Comparison of ENCODE assay signal across 8 cellular contexts in the genomic region with DNA sequence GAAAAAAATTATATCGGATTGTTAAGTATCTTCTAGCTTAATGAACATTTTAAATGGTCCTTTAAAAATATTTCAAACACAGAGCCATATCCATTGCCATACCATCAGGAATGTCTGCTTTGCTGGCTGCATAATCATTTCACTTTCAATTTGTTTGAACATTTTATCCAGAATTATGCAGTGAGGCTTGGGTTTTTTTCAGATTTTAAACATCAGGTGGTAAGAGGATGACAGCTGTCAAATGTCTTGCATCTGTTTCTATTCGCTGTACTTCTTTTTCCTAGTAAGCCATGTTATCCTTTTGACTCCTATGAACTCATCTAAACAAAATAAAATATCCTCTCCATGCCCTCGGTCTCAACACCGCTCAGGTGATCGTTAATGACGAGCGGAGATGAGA. TPM values are rescaled to one million over a fixed set of nuclear protein-coding genes. Genes with fewer than 3 reads are reported as not detected.
DNase-seq lines count a peak whose midpoint lies in the region; ATAC-seq and TF ChIP-seq lines count a peak whose summit lies in the region.

No MANE protein-coding gene starts in this region.

- TF ChIP-seq POLR2A in Peyer's patch (IDR thresholded peaks at IDR 0.05) (no peak), gastrocnemius medialis (IDR thresholded peaks at IDR 0.05) (no peak)

- peaks cover 13% of the 10 kb centered on the region; the same call in 1 of the 2 replicates for H3K4me1 ChIP-seq in GM23248 (ENCODE audit: insufficient read depth)
- peaks cover 0 to 25% (median 2%) of the 10 kb centered on the region in 4 donors for H3K4me1 ChIP-seq in Peyer's patch
- H3K4me1 ChIP-seq in fibroblast of lung (ENCODE audit: control insufficient read depth, extremely low read depth, insufficient read depth, low read length) = peaks cover 3% of the 10 kb centered on the region
- H3K4me1 ChIP-seq in gastrocnemius medialis = peaks cover 10 to 16% of the 10 kb centered on the region in 2 donors

- H3K36me3 ChIP-seq in GM23248 (ENCODE audit: low read depth) = no peaks in the 10 kb centered on the region
- no peaks in the 10 kb centered on the region for H3K36me3 ChIP-seq in Peyer's patch
- H3K36me3 ChIP-seq in fibroblast of lung (ENCODE audit: control insufficient read depth, insufficient read depth, low read length) = no peaks in the 10 kb centered on the region
- no peaks in the 10 kb centered on the region for H3K36me3 ChIP-seq in gastrocnemius medialis

- TF ChIP-seq CTCF in Peyer's patch (IDR thresholded peaks at IDR 0.05) (no peak), fibroblast of lung (conservative IDR thresholded peaks at IDR 0.05 in 1 of 2, IDR thresholded peaks at IDR 0.05 in 1 of 2; ENCODE audit: low read depth in 1 of 2, low read length in 2 of 2) (no peak), gastrocnemius medialis (IDR thresholded peaks at IDR 0.05 in 4 of 5, conservative IDR thresholded peaks at IDR 0.05 in 1 of 5) (no peak), GM13976 (IDR thresholded peaks at IDR 0.05; ENCODE audit: borderline replicate concordance, control extremely low read depth, extremely low read depth, insufficient read depth, missing control alignments) (no peak)

- H3K4me2 ChIP-seq in GM23248 (ENCODE audit: unreplicated experiment) (peak overlapping the region; percentile 95), fibroblast of lung (ENCODE audit: extremely low read depth, insufficient read depth, low read length) (peak overlapping the region; percentile 92)

- no peaks in the 10 kb centered on the region for H3K9me3 ChIP-seq in GM23248 (ENCODE audit: low read depth)
- no peaks in the 10 kb centered on the region for H3K9me3 ChIP-seq in Peyer's patch
- H3K9me3 ChIP-seq in fibroblast of lung (ENCODE audit: control insufficient read depth, insufficient read depth, low read depth, low read length) = no peaks in the 10 kb centered on the region
- no peaks in the 10 kb centered on the region for H3K9me3 ChIP-seq in gastrocnemius medialis

- H3K4me3 ChIP-seq in GM23248 (peak overlapping the region; percentile 98), Peyer's patch (peak overlapping the region; percentile 71 to 98 (median 87)), fibroblast of lung (replicated peaks in 1 of 4; ENCODE audit: control extremely low read depth in 1 of 4, insufficient read depth in 1 of 4, low read depth in 3 of 4, low read length in 4 of 4) (peak overlapping the region; percentile 76 to 94 (median 86)), gastrocnemius medialis (peak overlapping the region; percentile 87 to 97 (median 92))

- H3K79me2 ChIP-seq in GM23248 (ENCODE audit: insufficient read depth) (peaks cover 58% of the 10 kb centered on the region), fibroblast of lung (ENCODE audit: control insufficient read depth, insufficient read depth, low read length) (peaks cover 49% of the 10 kb centered on the region)

- H3K9ac ChIP-seq in GM23248 (peak overlapping the region; percentile 95), fibroblast of lung (ENCODE audit: insufficient read depth, low read length) (peak overlapping the region; percentile 91)

- no peaks in the 10 kb centered on the region for H3K27me3 ChIP-seq in GM23248 (replicated peaks; ENCODE audit: insufficient read depth)
- no peaks in the 10 kb centered on the region for H3K27me3 ChIP-seq in Peyer's patch
- no peaks in the 10 kb centered on the region for H3K27me3 ChIP-seq in fibroblast of lung (ENCODE audit: control insufficient read depth, insufficient read depth, low read length)
- H3K27me3 ChIP-seq in gastrocnemius medialis = no peaks in the 10 kb centered on the region

- DNase-seq in GM23248 (no peak), Peyer's patch (no peak), fibroblast of lung (ENCODE audit: low read depth in 2 of 2) (no peak), gastrocnemius medialis (no peak), GM13976 (ENCODE audit: low spot score) (no peak), GOT3 (lab: John Stamatoyannopoulos, UW) (no peak), D341Med (ENCODE audit: low spot score) (no peak)

- no peak for ATAC-seq in gastrocnemius medialis
- ATAC-seq in HG02938 (IDR thresholded peaks at IDR 0.05; ENCODE audit: unreplicated experiment) = no peak

- H3K27ac ChIP-seq in GM23248 (peak overlapping the region; percentile 68), Peyer's patch (peak overlapping the region; percentile 78 to 90 (median 82)), fibroblast of lung (ENCODE audit: insufficient read depth, low read length) (peak overlapping the region; percentile 86), gastrocnemius medialis (peak overlapping the region; percentile 73 to 79 (median 78))

- intact Hi-C loops in gastrocnemius medialis (cut with DNase I; ENCODE audit: low total_unique reads) = loop anchor here (5.0 to 10.0 kb wide), 3 partner anchors 92 to 269 kb away; a partner anchor contains a TSS

- H3F3A ChIP-seq in GM23248 (ENCODE audit: insufficient read depth) = no peaks in the 10 kb centered on the region

- H4K20me1 ChIP-seq in GM23248 (ENCODE audit: insufficient read depth) (no peaks in the 10 kb centered on the region), fibroblast of lung (ENCODE audit: control insufficient read depth, extremely low read depth, insufficient read depth, low read length) (no peaks in the 10 kb centered on the region)

- WGBS in GM23248 (ENCODE audit: low coverage in 1 of 2, low lambda C conversion rate in 2 of 2, missing lambda C conversion rate in 2 of 2), 2 experiments = 7 to 10% methylated on average over 7 of the region's 7 CpGs

- in situ Hi-C loops in GM23248 (cut with MboI) (no loop called here), gastrocnemius medialis (cut with MboI; ENCODE audit: low sequenced_read_pairs in 4 of 4) (no loop called here), GM13976 (cut with MboI; ENCODE audit: low sequenced_read_pairs, unreplicated experiment) (no loop called here)

- H3K9me2 ChIP-seq in GM23248 (ENCODE audit: insufficient read depth) = no peaks in the 10 kb centered on the region

- H2AFZ ChIP-seq in GM23248 = peak overlapping the region; percentile 99
- no peak overlapping the region for H2AFZ ChIP-seq in fibroblast of lung (ENCODE audit: low read length)

RNA-seq across cellular contexts. Expression of a gene that starts 0.8 kb away (rescaled TPM):
- total RNA-seq in GM23248 (2014; rRNA removed; shearing (Covaris generic)) = 35.3 and 46.3 TPM in 2 replicates
- polyA plus RNA-seq in GM23248 (2016; fragmentation: Nextera tagmentation; extraction: Ambion mirVana) (35.3 and 39.5 TPM in 2 replicates), fibroblast of lung (29.9 and 31.3 TPM in 2 replicates)
- total RNA-seq in Peyer's patch (10 to 100 TPM; 15.0 to 49.5 (median 43.6) TPM), fibroblast of lung (44.4 and 52.4 TPM in 2 replicates), gastrocnemius medialis (10 to 100 TPM; 13.9 to 47.9 (median 21.6) TPM)
- 19.9 and 22.6 TPM in 2 replicates for polyA plus RNA-seq in fibroblast of lung (2012)
- polyA minus RNA-seq in fibroblast of lung (ENCODE audit: low replicate concordance) = 6.9 and 20.5 TPM in 2 replicates

RNA-seq across cellular contexts. Expression of a gene that starts 41.4 kb away (rescaled TPM):
- not detected in 2 replicates for total RNA-seq in GM23248 (2014; rRNA removed; shearing (Covaris generic))
- polyA plus RNA-seq in GM23248 (2016; fragmentation: Nextera tagmentation; extraction: Ambion mirVana) (not detected in 2 replicates), fibroblast of lung (not detected in 2 replicates)
- total RNA-seq in Peyer's patch (1 to 10 TPM in 2 of 4 donors, under 1 TPM in 1, not detected in 1; 0.66 to 1.8 (median 1.3) TPM), fibroblast of lung (not detected in 2 replicates), gastrocnemius medialis (under 1 TPM in 1 of 4 donors, not detected in 3; 0.13 TPM)
- polyA plus RNA-seq in fibroblast of lung (2012) = 0.01 TPM in 1 of 2 replicates, not detected in the other
- polyA minus RNA-seq in fibroblast of lung (ENCODE audit: low replicate concordance) = not detected in 2 replicates
